In the genomic region with DNA sequence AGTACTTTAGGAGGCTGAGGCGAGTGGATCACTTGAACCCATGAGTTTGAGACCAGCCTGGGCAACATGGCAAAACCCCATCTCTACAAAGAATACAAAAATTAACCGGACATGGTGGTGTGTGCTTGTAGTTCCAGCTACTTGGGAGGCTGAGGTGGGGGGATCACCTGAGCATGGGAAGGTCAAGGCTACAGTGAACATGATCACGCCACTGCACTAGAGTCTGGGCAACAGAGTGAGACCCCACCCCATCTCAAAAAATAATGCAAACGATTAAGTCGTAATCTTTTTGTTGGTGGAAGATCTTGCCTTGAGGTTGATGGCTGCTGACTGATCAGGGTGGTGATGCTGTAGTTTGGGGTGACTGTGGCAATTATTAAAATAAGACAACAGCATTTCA, we compare ENCODE assay signal across 16 cellular contexts. TPM values are rescaled to one million over a fixed set of nuclear protein-coding genes. Genes with fewer than 3 reads are reported as not detected.
A peak's percentile ranks its signal among the peaks of the same experiment; 100 is the strongest.
DNase-seq lines count a peak whose midpoint lies in the region; ATAC-seq and TF ChIP-seq lines count a peak whose summit lies in the region.
"Had no signal": no experiment of that assay in that cellular context is flagged by ENCODE, and none has a peak within 500 bp of the region (broad histone marks: within the 10 kb centered on the region; RNA-seq: fewer than 3 reads in every experiment).

No MANE protein-coding gene starts in this region.

- H3K36me3 ChIP-seq in CD8-positive, alpha-beta T cell (ENCODE audit: insufficient read depth, low read length) = no peaks in the 10 kb centered on the region
- no peaks in the 10 kb centered on the region for H3K36me3 ChIP-seq in neuronal stem cell (replicated peaks in 1 of 2; ENCODE audit: control insufficient read depth in 2 of 2, insufficient read depth in 2 of 2, low read length in 2 of 2)

- no peak overlapping the region for H4K91ac ChIP-seq in neuronal stem cell (ENCODE audit: low read depth, low read length, poor library complexity)

- H2BK12ac ChIP-seq in neuronal stem cell (ENCODE audit: low read length) = no peak overlapping the region

- no peaks in the 10 kb centered on the region for H3K9me3 Mint-ChIP-seq in activated T-cell treated with anti-CD3 and anti-CD28 coated beads, Interleukin-2, amount 50 U/mL, for 24 hours
- H3K9me3 Mint-ChIP-seq in CD8-positive, alpha-beta T cell = no peaks in the 10 kb centered on the region
- no peaks in the 10 kb centered on the region for H3K9me3 Mint-ChIP-seq in activated naive CD8-positive, alpha-beta T cell (ENCODE audit: low read depth)
- H3K9me3 Mint-ChIP-seq in endothelial cell (ENCODE audit: unreplicated experiment) = no peaks in the 10 kb centered on the region
- H3K9me3 Mint-ChIP-seq: CD14-positive monocyte had no signal

- no peak overlapping the region for H2AK5ac ChIP-seq in neuronal stem cell (ENCODE audit: low read depth, low read length)

- no peak overlapping the region for H2BK15ac ChIP-seq in neuronal stem cell (ENCODE audit: low read length)

- peak overlapping the region; percentile 76 for H3K27ac Mint-ChIP-seq in activated T-cell treated with anti-CD3 and anti-CD28 coated beads, Interleukin-2, amount 50 U/mL, for 24 hours
- peak overlapping the region; percentile 93 for H3K27ac Mint-ChIP-seq in CD8-positive, alpha-beta T cell
- H3K27ac Mint-ChIP-seq in activated naive CD8-positive, alpha-beta T cell = peak overlapping the region; percentile 94
- H3K27ac Mint-ChIP-seq in endothelial cell (ENCODE audit: unreplicated experiment) = peak overlapping the region; percentile 22
- H3K27ac Mint-ChIP-seq: CD14-positive monocyte had no signal

- H3K4me3 Mint-ChIP-seq in activated T-cell treated with anti-CD3 and anti-CD28 coated beads, Interleukin-2, amount 50 U/mL, for 24 hours = no peak overlapping the region
- H3K4me3 Mint-ChIP-seq in CD8-positive, alpha-beta T cell = peak overlapping the region; percentile 63
- H3K4me3 Mint-ChIP-seq in activated naive CD8-positive, alpha-beta T cell = peak overlapping the region; percentile 62
- H3K4me3 Mint-ChIP-seq in endothelial cell (ENCODE audit: unreplicated experiment) = no peak overlapping the region
- H3K4me3 Mint-ChIP-seq: CD14-positive monocyte had no signal

- H2BK120ac ChIP-seq in neuronal stem cell (ENCODE audit: low read depth, low read length) = no peak overlapping the region

- DNase-seq in activated T-cell treated with anti-CD3 and anti-CD28 coated beads, Interleukin-2, amount 50 U/mL, for 24 hours = no peak
- DNase-seq in activated T-cell treated with anti-CD3 and anti-CD28 coated beads, Interleukin-2, amount 50 U/mL, for 1 hour = no peak
- peak in 1 of 7 experiments; percentile 19 for DNase-seq in CD8-positive, alpha-beta T cell
- DNase-seq in endothelial cell (ENCODE audit: low spot score) (no peak), HK-2 (ENCODE audit: unreplicated experiment) (no peak), middle frontal gyrus (ENCODE audit: extremely low spot score, low spot score) (no peak), neuronal stem cell (ENCODE audit: low spot score) (no peak)
- DNase-seq: DMS79 treated with DMSO at 0.1 percent for 48 hours, Karpas-422, NCI-H1930, NCI-H2171, NCI-H446 treated with DMSO at 0.1 percent for 48 hours, NCI-H774 had no signal

- H3K27me3 ChIP-seq in CD8-positive, alpha-beta T cell (ENCODE audit: insufficient read depth, low read length) = no peaks in the 10 kb centered on the region
- H3K27me3 ChIP-seq in neuronal stem cell (ENCODE audit: control insufficient read depth in 3 of 3, insufficient read depth in 3 of 3, low read depth in 1 of 3, low read length in 3 of 3) = peaks cover 0 to 35% (median 2%) of the 10 kb centered on the region in 3 experiments

- no peak overlapping the region for H3K4me3 ChIP-seq in CD8-positive, alpha-beta T cell (ENCODE audit: low read depth, low read length)
- H3K4me3 ChIP-seq in neuronal stem cell (ENCODE audit: low read length in 2 of 2) = no peak overlapping the region

- no peak overlapping the region for H2AFZ ChIP-seq in neuronal stem cell (ENCODE audit: low read length)

- no peaks in the 10 kb centered on the region for H3K27me3 Mint-ChIP-seq in activated T-cell treated with anti-CD3 and anti-CD28 coated beads, Interleukin-2, amount 50 U/mL, for 24 hours
- no peaks in the 10 kb centered on the region for H3K27me3 Mint-ChIP-seq in CD8-positive, alpha-beta T cell (ENCODE audit: low read depth)
- H3K27me3 Mint-ChIP-seq in activated naive CD8-positive, alpha-beta T cell = no peaks in the 10 kb centered on the region
- peaks cover 3% of the 10 kb centered on the region for H3K27me3 Mint-ChIP-seq in endothelial cell (ENCODE audit: unreplicated experiment)

- H3K36me3 Mint-ChIP-seq in activated T-cell treated with anti-CD3 and anti-CD28 coated beads, Interleukin-2, amount 50 U/mL, for 24 hours (ENCODE audit: low read depth) = peaks cover 38% of the 10 kb centered on the region
- H3K36me3 Mint-ChIP-seq in CD8-positive, alpha-beta T cell = peaks cover 52% of the 10 kb centered on the region
- H3K36me3 Mint-ChIP-seq in activated naive CD8-positive, alpha-beta T cell = peaks cover 16% of the 10 kb centered on the region
- no peaks in the 10 kb centered on the region for H3K36me3 Mint-ChIP-seq in endothelial cell (ENCODE audit: low read depth, unreplicated experiment)

- no peak overlapping the region for H3K18ac ChIP-seq in neuronal stem cell (ENCODE audit: low read length)

- H3K4me1 Mint-ChIP-seq in activated T-cell treated with anti-CD3 and anti-CD28 coated beads, Interleukin-2, amount 50 U/mL, for 24 hours (ENCODE audit: low read depth) = peaks cover 86% of the 10 kb centered on the region
- H3K4me1 Mint-ChIP-seq in CD8-positive, alpha-beta T cell (ENCODE audit: low read depth) = peaks cover 81% of the 10 kb centered on the region
- peaks cover 85% of the 10 kb centered on the region for H3K4me1 Mint-ChIP-seq in activated naive CD8-positive, alpha-beta T cell (ENCODE audit: low read depth)
- peaks cover 39% of the 10 kb centered on the region for H3K4me1 Mint-ChIP-seq in endothelial cell (ENCODE audit: unreplicated experiment)

- H3K14ac ChIP-seq in neuronal stem cell (ENCODE audit: low read length) = no peak overlapping the region

- H3K4me2 ChIP-seq in neuronal stem cell (ENCODE audit: insufficient read depth, low read length, poor library complexity, severe bottlenecking) = no peak overlapping the region

- ATAC-seq in CD8-positive, alpha-beta T cell = no peak

- H3K79me1 ChIP-seq in neuronal stem cell (ENCODE audit: low read depth, low read length) = no peaks in the 10 kb centered on the region

- H3K4me1 ChIP-seq in CD8-positive, alpha-beta T cell (ENCODE audit: insufficient read depth, low read length) = peaks cover 78% of the 10 kb centered on the region
- peaks cover 0 to 4% of the 10 kb centered on the region in 2 donors for H3K4me1 ChIP-seq in neuronal stem cell (ENCODE audit: control insufficient read depth in 2 of 2, insufficient read depth in 1 of 2, low read depth in 1 of 2, low read length in 2 of 2)

- H3K9me3 ChIP-seq in CD8-positive, alpha-beta T cell (ENCODE audit: low read length) = no peaks in the 10 kb centered on the region
- peaks cover 0 to 2% of the 10 kb centered on the region in 2 donors for H3K9me3 ChIP-seq in neuronal stem cell (replicated peaks in 1 of 2; ENCODE audit: control insufficient read depth in 2 of 2, insufficient read depth in 1 of 2, low read depth in 1 of 2, low read length in 2 of 2)

- TF ChIP-seq CTCF in CD8-positive, alpha-beta T cell (IDR thresholded peaks at IDR 0.05) = no peak
- no peak for TF ChIP-seq CTCF in endothelial cell (IDR thresholded peaks at IDR 0.05; ENCODE audit: unreplicated experiment)

- H3K23ac ChIP-seq in neuronal stem cell (ENCODE audit: low read depth, low read length, poor library complexity) = no peak overlapping the region

- no peak overlapping the region for H2BK5ac ChIP-seq in neuronal stem cell (ENCODE audit: low read length)

- no CpG with 5 or more reads among the region's 5 CpGs for WGBS in neuronal stem cell (ENCODE audit: extremely low coverage in 2 of 2, insufficient read length in 2 of 2, insufficient replicate concordance in 1 of 2), 2 donors

- no peak overlapping the region for H4K8ac ChIP-seq in neuronal stem cell (ENCODE audit: low read depth, low read length)

- POLR2A ChIA-PET in CD8-positive, alpha-beta T cell (lab: Charles Lee) = interaction anchor here (0.6 to 5.4 kb wide), 4 partner anchors 15 to 93 kb away, joined by 3 to 25 read pairs (median 10); a partner anchor contains a TSS

- H3K9ac ChIP-seq in neuronal stem cell (ENCODE audit: low read depth, low read length, poor library complexity) = no peak overlapping the region

- intact Hi-C loops in CD8-positive, alpha-beta T cell (cut with DNase I, micrococcal nuclease) = loop anchor here (10.0 kb wide), 3 partner anchors 236 to 516 kb away; a partner anchor contains a TSS

- no peak overlapping the region for H3K4ac ChIP-seq in neuronal stem cell (ENCODE audit: low read length)

- CTCF ChIA-PET in CD8-positive, alpha-beta T cell (lab: Charles Lee) = interaction anchor here (1.4 to 8.7 kb wide), 2 partner anchors 18 to 93 kb away, joined by 4 to 72 read pairs; a partner anchor contains a TSS

- peak overlapping the region; percentile 81 for H3K27ac ChIP-seq in CD8-positive, alpha-beta T cell (ENCODE audit: low read depth, low read length)
- no peak overlapping the region for H3K27ac ChIP-seq in neuronal stem cell (replicated peaks; ENCODE audit: low read length)

RNA-seq across cellular contexts. Expression of a gene that starts 6.3 kb away (rescaled TPM):
- total RNA-seq in CD8-positive, alpha-beta T cell = 100 to 1,000 TPM; 129 to 130 TPM
- total RNA-seq in endothelial cell (ENCODE audit: unreplicated experiment) = 24.9 TPM
- 3.1 TPM for polyA plus RNA-seq in neuronal stem cell (2013, experiment 1 of 2)
- 3.0 TPM for polyA plus RNA-seq in neuronal stem cell (2013, experiment 2 of 2)

RNA-seq across cellular contexts. Expression of a gene that starts 47.0 kb away (rescaled TPM):
- under 1 TPM; 0.08 to 0.11 TPM for total RNA-seq in CD8-positive, alpha-beta T cell
- total RNA-seq in endothelial cell (ENCODE audit: unreplicated experiment) = 0.05 TPM
- polyA plus RNA-seq in neuronal stem cell (2013, experiment 1 of 2) = 0.01 TPM
- 0.03 TPM for polyA plus RNA-seq in neuronal stem cell (2013, experiment 2 of 2)
- total RNA-seq: A673 had no signal
- polyA plus RNA-seq: CD14-positive monocyte had no signal

Comparison
In these comparisons a context has a peak if more than half of its experiments do, and no peak if none do; other contexts are left out.
1. H3K27ac Mint-ChIP-seq: peak in every context shown above with its lines; median percentile 94 in activated naive CD8-positive, alpha-beta T cell; 93 in CD8-positive, alpha-beta T cell; 76 in activated T-cell treated with anti-CD3 and anti-CD28 coated beads, Interleukin-2, amount 50 U/mL, for 24 hours; 22 in endothelial cell.
2. H3K4me3 Mint-ChIP-seq: peak in CD8-positive, alpha-beta T cell (single experiment) and activated naive CD8-positive, alpha-beta T cell (single experiment); none in activated T-cell treated with anti-CD3 and anti-CD28 coated beads, Interleukin-2, amount 50 U/mL, for 24 hours (single experiment) and endothelial cell (single experiment).